In the genomic region with DNA sequence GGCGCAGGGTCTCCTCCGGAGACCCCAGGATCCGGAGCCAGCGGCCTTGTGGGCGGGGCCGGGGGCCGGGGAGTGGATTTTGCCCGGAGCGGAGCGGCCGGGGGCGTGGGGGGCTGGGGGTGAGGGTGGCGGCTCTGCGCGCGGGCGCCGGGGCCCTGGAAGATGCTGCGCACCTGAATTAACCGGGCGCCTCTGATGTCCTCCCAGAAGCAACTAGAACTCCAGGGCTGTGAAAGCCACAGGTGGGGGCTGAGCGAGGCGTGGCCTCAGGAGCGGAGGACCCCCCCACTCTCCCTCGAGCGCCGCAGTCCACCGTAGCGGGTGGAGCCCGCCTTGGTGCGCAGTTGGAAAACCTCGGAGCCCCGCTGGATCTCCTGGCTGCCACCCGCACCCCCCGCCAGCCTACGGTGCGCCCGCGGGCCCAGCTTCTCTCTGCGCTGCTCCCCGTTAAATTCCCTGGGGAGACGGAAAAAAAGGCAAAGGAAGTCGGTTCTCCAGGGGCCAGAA, we compare ENCODE assay signal across 8 cellular contexts. TPM values are rescaled to one million over a fixed set of nuclear protein-coding genes. Genes with fewer than 3 reads are reported as not detected.
DNase-seq lines count a peak whose midpoint lies in the region; ATAC-seq and TF ChIP-seq lines count a peak whose summit lies in the region.

No MANE protein-coding gene starts in this region.

- H3K36me3 ChIP-seq in suprapubic skin = peaks cover 24% of the 10 kb centered on the region

- TF ChIP-seq CTCF in RWPE1 (conservative IDR thresholded peaks at IDR 0.05; ENCODE audit: low read depth) = no peak
- TF ChIP-seq CTCF in coronary artery (IDR thresholded peaks at IDR 0.05) = no peak
- TF ChIP-seq CTCF in lower leg skin (IDR thresholded peaks at IDR 0.05) = no peak
- no peak for TF ChIP-seq CTCF in suprapubic skin (IDR thresholded peaks at IDR 0.05)

- TF ChIP-seq POLR2A in lower leg skin (IDR thresholded peaks at IDR 0.05) (no peak), suprapubic skin (IDR thresholded peaks at IDR 0.05) (no peak)

- no peaks in the 10 kb centered on the region for H3K9me3 ChIP-seq in suprapubic skin

- peak overlapping the region; percentile 70 for H3K27ac ChIP-seq in RWPE1
- H3K27ac ChIP-seq in coronary artery = peak overlapping the region; percentile 86 to 93
- H3K27ac ChIP-seq in suprapubic skin = peak overlapping the region; percentile 87

- peaks cover 27% of the 10 kb centered on the region for H3K4me1 ChIP-seq in suprapubic skin

- DNase-seq in DMS53 (lab: John Stamatoyannopoulos, UW) (peak; percentile 36), DMS53 treated with DMSO at 0.1 percent for 48 hours (lab: John Stamatoyannopoulos, UW; ENCODE audit: unreplicated experiment) (no peak), RWPE1 (ENCODE audit: low spot score) (no peak), coronary artery (ENCODE audit: low spot score) (no peak), lower leg skin (ENCODE audit: low spot score in 2 of 2) (no peak), suprapubic skin (ENCODE audit: low spot score in 2 of 2) (no peak), cerebellar nuclear complex (lab: John Stamatoyannopoulos, UW) (no peak)

- no peak for ATAC-seq in GM19324 (IDR thresholded peaks at IDR 0.05; ENCODE audit: low FRiP score, unreplicated experiment)

- H3K4me3 ChIP-seq in coronary artery = peak overlapping the region; percentile 97
- peak overlapping the region; percentile 79 for H3K4me3 ChIP-seq in lower leg skin (ENCODE audit: low read depth, poor library complexity, severe bottlenecking)
- peak overlapping the region; percentile 94 for H3K4me3 ChIP-seq in suprapubic skin

- intact Hi-C loops in lower leg skin (cut with DNase I; ENCODE audit: low total_unique reads) = loop anchor here (5.0 kb wide), 1 partner anchor 443 kb away; the partner anchor contains the start of gene CBX2

- no peaks in the 10 kb centered on the region for H3K27me3 ChIP-seq in suprapubic skin

- 5 to 10% methylated on average over 15 to 31 of the region's 43 CpGs for WGBS in lower leg skin, 2 donors
- WGBS in suprapubic skin = 7% methylated on average over 30 of the region's 43 CpGs

- TF ChIP-seq EP300 in suprapubic skin (IDR thresholded peaks at IDR 0.05) = no peak

- POLR2A ChIA-PET in RWPE1 (lab: Yijun Ruan, JAX; ENCODE audit: low non-redundant PET) = interaction anchor here (0.5 kb wide), 1 partner anchor 22 kb away, joined by 9 read pairs; no protein-coding TSS in a partner anchor

- CTCF ChIA-PET in RWPE1 (lab: Yijun Ruan, JAX) = interaction anchor here (1.6 kb wide), 1 partner anchor 119 kb away, joined by 5 read pairs; the partner anchor contains the start of gene GAA

RNA-seq across cellular contexts. Expression of gene SLC26A11, which starts 0.5 kb away (rescaled TPM):
- total RNA-seq in lower leg skin = 10 to 100 TPM; 20.1 to 28.1 (median 22.3) TPM
- total RNA-seq in suprapubic skin = 10 to 100 TPM; 14.1 to 38.9 (median 26.5) TPM

RNA-seq across cellular contexts. Expression of gene SGSH, which starts 0.6 kb away (rescaled TPM):
- total RNA-seq in lower leg skin (10 to 100 TPM; 19.4 to 47.3 (median 37.0) TPM), suprapubic skin (10 to 100 TPM; 27.0 to 79.3 (median 31.2) TPM)

RNA-seq across cellular contexts. Expression of gene RNF213, which starts 39.9 kb away (rescaled TPM):
- total RNA-seq in lower leg skin = 100 to 1,000 TPM in 1 of 4 donors, 10 to 100 TPM in 3; 48.4 to 103 (median 59.8) TPM
- 100 to 1,000 TPM in 2 of 4 donors, 10 to 100 TPM in 2; 57.8 to 197 (median 94.1) TPM for total RNA-seq in suprapubic skin

RNA-seq across cellular contexts. Expression of gene CARD14, which starts 50.9 kb away (rescaled TPM):
- 10 to 100 TPM; 52.3 to 73.2 (median 57.5) TPM for total RNA-seq in lower leg skin
- 10 to 100 TPM; 32.1 to 92.5 (median 45.3) TPM for total RNA-seq in suprapubic skin
